9 cellular contexts compared by ENCODE assay signal in genomic region chr5:59296317-59297264, GRCh38.
DNase-seq lines count a peak whose midpoint lies in the region; ATAC-seq and TF ChIP-seq lines count a peak whose summit lies in the region.
"Had no signal": no experiment of that assay in that cellular context is flagged by ENCODE, and none has a peak within 500 bp of the region (broad histone marks: within the 10 kb centered on the region; RNA-seq: fewer than 3 reads in every experiment).

No MANE protein-coding gene starts in this region.

- in situ Hi-C loops in ACHN (cut with HindIII; ENCODE audit: low pct_ligation_motif_present, low pct_unique_long_range_greater_than_20kb, low sequenced_read_pairs) = no loop called here

- no peaks in the 10 kb centered on the region for H3K27me3 Mint-ChIP-seq in mesothelial cell of epicardium (ENCODE audit: low read depth)

- H3K4me3 ChIP-seq in choroid plexus epithelial cell (ENCODE audit: low read depth, low read length) = peak overlapping the region; percentile 34

- H3K36me3 Mint-ChIP-seq in mesothelial cell of epicardium = no peaks in the 10 kb centered on the region

- no peak for ATAC-seq in GM18867 (IDR thresholded peaks at IDR 0.05; ENCODE audit: unreplicated experiment)

- H3K9me3 Mint-ChIP-seq in mesothelial cell of epicardium = no peaks in the 10 kb centered on the region

- H3K27ac Mint-ChIP-seq in mesothelial cell of epicardium = peak overlapping the region; percentile 84

- TF ChIP-seq CTCF in choroid plexus epithelial cell (conservative IDR thresholded peaks at IDR 0.05; ENCODE audit: low read depth, low read length) = no peak
- no peak for TF ChIP-seq CTCF in mesothelial cell of epicardium (IDR thresholded peaks at IDR 0.05; ENCODE audit: unreplicated experiment)

- H3K4me3 Mint-ChIP-seq in mesothelial cell of epicardium = no peak overlapping the region

- DNase-seq in ACHN (peak; percentile 69), HuH-7.5 (ENCODE audit: low spot score) (peak; percentile 8), choroid plexus epithelial cell (ENCODE audit: low read depth) (peak; percentile 66), mesothelial cell of epicardium (ENCODE audit: low spot score in 2 of 2, unreplicated experiment in 2 of 2) (no peak), GM19240 (ENCODE audit: insufficient read length, low spot score) (no peak), T-helper 9 cell (no peak)
- DNase-seq in effector CD8-positive, alpha-beta T cell (lab: John Stamatoyannopoulos, UW) = no peak
- DNase-seq: NCI-H2227 treated with DMSO at 0.1 percent for 48 hours had no signal

- H3K4me1 Mint-ChIP-seq in mesothelial cell of epicardium = peaks cover 54% of the 10 kb centered on the region

Comparison
In these comparisons a context has a peak if more than half of its experiments do, and no peak if none do; other contexts are left out.
1. DNase-seq: peak in ACHN (single experiment), HuH-7.5 (single experiment) and choroid plexus epithelial cell (single experiment); none in mesothelial cell of epicardium (0 of 2), GM19240 (single experiment), effector CD8-positive, alpha-beta T cell (single experiment) and T-helper 9 cell (single experiment).